Comparison of ENCODE assay signal across 10 cellular contexts in the genomic region with DNA sequence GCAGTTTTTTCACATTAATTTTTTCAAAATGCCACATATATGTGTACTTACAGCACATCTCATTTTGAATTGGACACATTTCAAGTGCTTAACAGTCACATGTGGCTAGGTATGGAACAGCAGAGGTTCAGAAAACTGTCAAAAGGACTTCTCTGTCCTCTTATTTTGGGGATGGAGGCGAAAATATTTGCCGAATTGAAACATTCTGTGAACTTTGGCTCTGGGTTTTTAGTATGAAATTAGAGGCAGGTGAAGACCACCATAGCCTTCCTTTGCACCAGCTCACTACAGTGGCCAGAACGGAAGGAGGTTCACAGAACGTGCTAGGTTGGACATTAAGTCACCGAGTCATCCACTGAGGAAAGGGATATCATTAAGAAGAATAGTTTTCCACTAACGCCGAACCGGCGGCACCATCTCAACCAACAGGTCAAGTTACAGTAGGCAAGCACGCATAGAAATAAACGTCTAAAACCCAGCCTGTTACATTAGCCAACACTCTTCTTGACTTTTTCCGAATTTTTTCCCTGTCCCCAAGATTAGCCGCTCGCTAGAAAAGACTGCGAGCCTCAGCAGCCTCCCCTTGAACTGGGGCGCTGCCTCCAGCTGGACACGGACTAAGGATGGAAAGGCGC. TPM values are rescaled to one million over a fixed set of nuclear protein-coding genes. Genes with fewer than 3 reads are reported as not detected.
DNase-seq lines count a peak whose midpoint lies in the region; ATAC-seq and TF ChIP-seq lines count a peak whose summit lies in the region.
"Had no signal": no experiment of that assay in that cellular context is flagged by ENCODE, and none has a peak within 500 bp of the region (broad histone marks: within the 10 kb centered on the region; RNA-seq: fewer than 3 reads in every experiment).

No MANE protein-coding gene starts in this region.

- no peaks in the 10 kb centered on the region for H3K27me3 ChIP-seq in CD8-positive, alpha-beta memory T cell (ENCODE audit: insufficient read depth, low read length, poor library complexity, severe bottlenecking)
- no peaks in the 10 kb centered on the region for H3K27me3 ChIP-seq in NT2/D1 (ENCODE audit: insufficient read depth, insufficient read length)
- no peaks in the 10 kb centered on the region for H3K27me3 ChIP-seq in neuron (ENCODE audit: insufficient read depth, low read length)
- H3K27me3 ChIP-seq: thyroid gland had no signal

- H3K27me3 Mint-ChIP-seq in CD8-positive, alpha-beta memory T cell = peaks cover 9 to 24% of the 10 kb centered on the region in 2 donors

- H2AFZ ChIP-seq in neuron (ENCODE audit: low read depth, low read length) = peak overlapping the region; percentile 80

- no peaks in the 10 kb centered on the region for H3K9me3 ChIP-seq in CD8-positive, alpha-beta memory T cell (ENCODE audit: low read length)
- H3K9me3 ChIP-seq in NT2/D1 (ENCODE audit: insufficient read depth, low read length) (no peaks in the 10 kb centered on the region), neuron (ENCODE audit: low read length) (no peaks in the 10 kb centered on the region)
- H3K9me3 ChIP-seq: thyroid gland had no signal

- peaks cover 19 to 30% (median 29%) of the 10 kb centered on the region in 3 donors for H3K4me1 Mint-ChIP-seq in CD8-positive, alpha-beta memory T cell

- DNase-seq in CD8-positive, alpha-beta memory T cell = no peak
- DNase-seq in NT2/D1 (ENCODE audit: low read depth, low spot score) (no peak), epithelial cell of proximal tubule (ENCODE audit: low read depth) (no peak), midbrain (lab: John Stamatoyannopoulos, UW) (no peak), A172 (ENCODE audit: low spot score) (no peak)
- DNase-seq: NCI-H1436 treated with DMSO at 0.1 percent for 48 hours had no signal

- peaks cover 21% of the 10 kb centered on the region for H3K4me1 ChIP-seq in CD8-positive, alpha-beta memory T cell (ENCODE audit: insufficient read depth, low read length)
- H3K4me1 ChIP-seq in NT2/D1 (ENCODE audit: insufficient read depth, insufficient read length) (no peaks in the 10 kb centered on the region), neuron (ENCODE audit: insufficient read depth, low read length) (peaks cover 3% of the 10 kb centered on the region)

- ATAC-seq in GM19397 (IDR thresholded peaks at IDR 0.05; ENCODE audit: unreplicated experiment) (no peak), GM19035 (IDR thresholded peaks at IDR 0.05; ENCODE audit: unreplicated experiment) (no peak)

- H3K36me3 ChIP-seq in CD8-positive, alpha-beta memory T cell (ENCODE audit: insufficient read depth, low read length) = no peaks in the 10 kb centered on the region
- H3K36me3 ChIP-seq in NT2/D1 (ENCODE audit: insufficient read depth, insufficient read length, low read length) (peaks cover 1% of the 10 kb centered on the region), neuron (ENCODE audit: insufficient read depth, low read length) (peaks cover 5% of the 10 kb centered on the region)
- H3K36me3 ChIP-seq: thyroid gland had no signal

- H3K9me3 Mint-ChIP-seq in CD8-positive, alpha-beta memory T cell = peaks cover 0 to 3% (median 0%) of the 10 kb centered on the region in 5 donors

- no peak overlapping the region for H3K27ac ChIP-seq in CD8-positive, alpha-beta memory T cell (ENCODE audit: low read depth, low read length)

- no peak overlapping the region for H3K4me3 Mint-ChIP-seq in CD8-positive, alpha-beta memory T cell

- CTCF ChIA-PET in CD8-positive, alpha-beta memory T cell (lab: Charles Lee) = interaction anchor here (0.8 kb wide), 1 partner anchor 14 kb away, joined by 3 read pairs; no protein-coding TSS in a partner anchor

- peak overlapping the region in 7 of 8 donors; percentile 9 to 71 (median 48) for H3K27ac Mint-ChIP-seq in CD8-positive, alpha-beta memory T cell

- peak overlapping the region; percentile 84 for H3K9ac ChIP-seq in NT2/D1 (ENCODE audit: insufficient read length, low read depth)

- POLR2A ChIA-PET in CD8-positive, alpha-beta memory T cell (lab: Charles Lee) = interaction anchor here (0.7 to 1.7 kb wide), 2 partner anchors 151 to 313 kb away, joined by 4 to 5 read pairs; no protein-coding TSS in a partner anchor

- TF ChIP-seq CTCF in epithelial cell of proximal tubule (conservative IDR thresholded peaks at IDR 0.05; ENCODE audit: low read depth, low read length) = no peak

- peak overlapping the region; percentile 73 for H3K4me3 ChIP-seq in CD8-positive, alpha-beta memory T cell (ENCODE audit: low read length)
- peak overlapping the region; percentile 72 for H3K4me3 ChIP-seq in NT2/D1 (ENCODE audit: insufficient read length, low read depth)
- peak overlapping the region; percentile 71 for H3K4me3 ChIP-seq in epithelial cell of proximal tubule (ENCODE audit: low read depth, low read length)
- H3K4me3 ChIP-seq in neuron (ENCODE audit: low read length) = peak overlapping the region; percentile 65

- peaks cover 0 to 8% (median 0%) of the 10 kb centered on the region in 3 donors for H3K36me3 Mint-ChIP-seq in CD8-positive, alpha-beta memory T cell

RNA-seq across cellular contexts. Expression of gene TLE4, which starts 1.8 kb away (rescaled TPM):
- total RNA-seq in CD8-positive, alpha-beta memory T cell = 10 to 100 TPM; 28.1 to 29.2 TPM
- polyA plus RNA-seq in CD8-positive, alpha-beta memory T cell = 41.6 TPM
- 16.3 and 16.8 TPM in 2 replicates for total RNA-seq in epithelial cell of proximal tubule
- total RNA-seq in A172 (2014; rRNA removed; shearing (Covaris generic)) = 337 and 363 TPM in 2 replicates

Comparison
In these comparisons a context has a peak if more than half of its experiments do, and no peak if none do; other contexts are left out.
1. RNA of gene TLE4, which starts 1.8 kb away (total RNA-seq): 337 to 363 TPM in A172; 28.1 to 29.2 TPM in CD8-positive, alpha-beta memory T cell and 16.3 to 16.8 TPM in epithelial cell of proximal tubule; every median in the first group is over 10 times any median in the second.
2. Peak in every context shown above with its lines, with median percentiles within 50 percentile points of each other: H3K4me3 ChIP-seq.